Comparison of ENCODE assay signal across 8 cellular contexts in the genomic region with DNA sequence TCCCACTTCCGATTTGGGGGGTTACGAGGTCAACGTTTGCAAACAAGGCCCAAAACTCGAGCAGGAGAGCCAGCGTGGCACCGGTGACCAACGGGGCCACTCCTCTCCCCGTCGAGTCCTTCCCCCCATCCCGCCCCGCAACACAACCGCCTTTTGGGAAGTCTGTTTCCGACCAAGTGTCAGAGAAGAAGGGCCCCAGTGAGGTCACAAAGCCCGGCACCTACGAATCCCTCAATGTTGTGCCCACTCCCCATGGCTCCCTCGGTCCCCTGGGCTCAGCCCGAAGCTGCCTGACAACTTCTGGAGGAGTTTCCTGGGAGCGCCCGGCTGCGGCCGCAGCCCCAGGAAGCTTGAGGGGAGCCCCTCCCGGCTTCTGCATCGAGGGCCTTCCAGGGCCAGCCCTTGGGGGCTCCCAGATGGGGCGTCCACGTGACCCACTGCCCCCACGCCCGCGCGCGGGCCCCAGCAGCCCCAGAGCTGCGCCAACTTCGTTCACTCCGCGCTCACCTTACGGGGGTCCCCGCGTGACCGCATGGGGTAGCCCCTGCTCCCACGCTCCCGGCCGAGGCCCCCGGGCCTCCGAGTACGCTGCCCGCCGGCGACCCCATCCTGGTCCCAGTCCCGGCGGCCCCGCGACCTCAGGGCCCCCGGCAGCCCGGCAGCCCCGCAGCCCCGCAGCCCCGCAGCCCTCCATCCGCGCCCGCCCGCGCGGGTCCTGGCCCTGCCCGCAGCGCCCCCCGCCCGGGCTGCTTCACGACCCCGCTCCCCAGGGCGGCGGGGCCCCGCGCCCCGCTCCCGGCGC. TPM values are rescaled to one million over a fixed set of nuclear protein-coding genes. Genes with fewer than 3 reads are reported as not detected.
DNase-seq lines count a peak whose midpoint lies in the region; ATAC-seq and TF ChIP-seq lines count a peak whose summit lies in the region.

No MANE protein-coding gene starts in this region.

- H3K4me3 Mint-ChIP-seq in activated T-cell treated with anti-CD3 and anti-CD28 coated beads, Interleukin-2, amount 50 U/mL, for 4 hours: peak overlapping the region; percentile 83
- peak overlapping the region; percentile 76 for H3K4me3 Mint-ChIP-seq in activated CD4-positive, alpha-beta memory T cell treated with anti-CD3 and anti-CD28 coated beads, Interleukin-2, amount 10 ng/mL, durations not matched to agents 7 days and 5 days

- peaks cover 25% of the 10 kb centered on the region for H3K4me1 Mint-ChIP-seq in activated T-cell treated with anti-CD3 and anti-CD28 coated beads, Interleukin-2, amount 50 U/mL, for 4 hours (ENCODE audit: low read depth)
- peaks cover 20% of the 10 kb centered on the region for H3K4me1 Mint-ChIP-seq in activated CD4-positive, alpha-beta memory T cell treated with anti-CD3 and anti-CD28 coated beads, Interleukin-2, amount 10 ng/mL, durations not matched to agents 7 days and 5 days

- peaks cover 32 to 33% of the 10 kb centered on the region in 2 experiments for H3K4me1 ChIP-seq in neutrophil (ENCODE audit: control insufficient read depth in 1 of 2, insufficient read depth in 1 of 2, low read depth in 1 of 2, low read length in 1 of 2)

- H3K27me3 Mint-ChIP-seq in activated T-cell treated with anti-CD3 and anti-CD28 coated beads, Interleukin-2, amount 50 U/mL, for 4 hours (ENCODE audit: low read depth): peaks cover 1% of the 10 kb centered on the region
- H3K27me3 Mint-ChIP-seq in activated CD4-positive, alpha-beta memory T cell treated with anti-CD3 and anti-CD28 coated beads, Interleukin-2, amount 10 ng/mL, durations not matched to agents 7 days and 5 days: no peaks in the 10 kb centered on the region

- POLR2A ChIA-PET in activated CD4-positive, alpha-beta memory T cell treated with anti-CD3 and anti-CD28 coated beads, Interleukin-2, amount 10 ng/mL, durations not matched to agents 7 days and 5 days (lab: Charles Lee): interaction anchor here (1.1 to 2.1 kb wide), 7 partner anchors 13 to 332 kb away, joined by 3 to 10 read pairs (median 3); a partner anchor contains a TSS

- CTCF ChIA-PET in activated CD4-positive, alpha-beta memory T cell treated with anti-CD3 and anti-CD28 coated beads, Interleukin-2, amount 10 ng/mL, durations not matched to agents 7 days and 5 days (lab: Charles Lee): interaction anchor here (2.1 kb wide), 1 partner anchor 33 kb away, joined by 8 read pairs; no protein-coding TSS in a partner anchor

- peak in 1 of 2 donors; percentile 7 for ATAC-seq in activated T-cell treated with anti-CD3 and anti-CD28 coated beads, Interleukin-2, amount 50 U/mL, for 4 hours
- peak; percentile 9 for ATAC-seq in HG03280 (IDR thresholded peaks at IDR 0.05; ENCODE audit: unreplicated experiment)

- no peak overlapping the region for H3K27ac ChIP-seq in neutrophil

- no peaks in the 10 kb centered on the region for H3K36me3 Mint-ChIP-seq in activated T-cell treated with anti-CD3 and anti-CD28 coated beads, Interleukin-2, amount 50 U/mL, for 4 hours (ENCODE audit: insufficient read depth)
- no peaks in the 10 kb centered on the region for H3K36me3 Mint-ChIP-seq in activated CD4-positive, alpha-beta memory T cell treated with anti-CD3 and anti-CD28 coated beads, Interleukin-2, amount 10 ng/mL, durations not matched to agents 7 days and 5 days (ENCODE audit: low read depth)

- H3K9me3 Mint-ChIP-seq in activated T-cell treated with anti-CD3 and anti-CD28 coated beads, Interleukin-2, amount 50 U/mL, for 4 hours: no peaks in the 10 kb centered on the region
- H3K9me3 Mint-ChIP-seq in activated CD4-positive, alpha-beta memory T cell treated with anti-CD3 and anti-CD28 coated beads, Interleukin-2, amount 10 ng/mL, durations not matched to agents 7 days and 5 days: no peaks in the 10 kb centered on the region

- no peak for DNase-seq in activated T-cell treated with anti-CD3 and anti-CD28 coated beads, Interleukin-2, amount 50 U/mL, for 4 hours
- DNase-seq in activated T-cell treated with anti-CD3 and anti-CD28 coated beads, Interleukin-2, amount 50 U/mL, for 1 hour: no peak
- DNase-seq in activated CD4-positive, alpha-beta memory T cell treated with anti-CD3 and anti-CD28 coated beads, Interleukin-2, amount 10 ng/mL, durations not matched to agents 7 days and 5 days: no peak
- peak; percentile 27 for DNase-seq in fibroblast of the aortic adventitia (ENCODE audit: low read depth)
- DNase-seq in T-helper 9 cell: no peak
- no peak for DNase-seq in effector CD8-positive, alpha-beta T cell (lab: John Stamatoyannopoulos, UW)

- TF ChIP-seq CTCF in fibroblast of the aortic adventitia (IDR thresholded peaks at IDR 0.05; ENCODE audit: insufficient read depth, low read length) (no peak), neutrophil (IDR thresholded peaks at IDR 0.05) (no peak)

- H3K36me3 ChIP-seq in neutrophil: peaks cover 6% of the 10 kb centered on the region

- peak overlapping the region; percentile 54 for H3K27ac Mint-ChIP-seq in activated CD4-positive, alpha-beta memory T cell treated with anti-CD3 and anti-CD28 coated beads, Interleukin-2, amount 10 ng/mL, durations not matched to agents 7 days and 5 days

- H3K9me3 ChIP-seq in neutrophil: no peaks in the 10 kb centered on the region

- H3K27me3 ChIP-seq in neutrophil: peaks cover 11% of the 10 kb centered on the region

- H3K4me3 ChIP-seq in fibroblast of the aortic adventitia (ENCODE audit: low read depth, low read length): peak overlapping the region; percentile 85
- H3K4me3 ChIP-seq in neutrophil (ENCODE audit: low read depth in 1 of 2, low read length in 1 of 2): peak overlapping the region; percentile 61 to 64

RNA-seq across cellular contexts. Expression of a gene that starts 1.1 kb away (rescaled TPM):
- total RNA-seq in activated T-cell treated with anti-CD3 and anti-CD28 coated beads, Interleukin-2, amount 50 U/mL, for 4 hours: 10 to 100 TPM; 44.7 to 67.9 (median 53.4) TPM
- 10 to 100 TPM; 20.5 to 21.6 TPM for total RNA-seq in activated CD4-positive, alpha-beta memory T cell treated with anti-CD3 and anti-CD28 coated beads, Interleukin-2, amount 10 ng/mL, durations not matched to agents 7 days and 5 days
- 85.5 and 356 TPM in 2 replicates for total RNA-seq in fibroblast of the aortic adventitia (ENCODE audit: low replicate concordance)

RNA-seq across cellular contexts. Expression of a gene that starts 37.3 kb away (rescaled TPM):
- total RNA-seq in activated T-cell treated with anti-CD3 and anti-CD28 coated beads, Interleukin-2, amount 50 U/mL, for 4 hours: 10 to 100 TPM; 16.7 to 17.7 (median 17.4) TPM
- total RNA-seq in activated CD4-positive, alpha-beta memory T cell treated with anti-CD3 and anti-CD28 coated beads, Interleukin-2, amount 10 ng/mL, durations not matched to agents 7 days and 5 days: 10 to 100 TPM; 29.9 to 30.0 TPM
- 12.8 and 17.5 TPM in 2 replicates for total RNA-seq in fibroblast of the aortic adventitia (ENCODE audit: low replicate concordance)

RNA-seq across cellular contexts. Expression of a gene that starts 37.6 kb away (rescaled TPM):
- 10 to 100 TPM; 35.9 to 42.3 (median 37.5) TPM for total RNA-seq in activated T-cell treated with anti-CD3 and anti-CD28 coated beads, Interleukin-2, amount 50 U/mL, for 4 hours
- 100 to 1,000 TPM; 113 to 116 TPM for total RNA-seq in activated CD4-positive, alpha-beta memory T cell treated with anti-CD3 and anti-CD28 coated beads, Interleukin-2, amount 10 ng/mL, durations not matched to agents 7 days and 5 days
- total RNA-seq in fibroblast of the aortic adventitia (ENCODE audit: low replicate concordance): 27.4 and 68.9 TPM in 2 replicates
